37 cellular contexts compared by ENCODE assay signal in genomic region chr9:122426723-122427122, GRCh38. TPM values are rescaled to one million over a fixed set of nuclear protein-coding genes. Genes with fewer than 3 reads are reported as not detected.
"Had no signal": no experiment of that assay in that cellular context is flagged by ENCODE, and none has a peak within 500 bp of the region (broad histone marks: within the 10 kb centered on the region; RNA-seq: fewer than 3 reads in every experiment).

No MANE protein-coding gene starts in this region.

- H3K27ac ChIP-seq: adrenal gland, body of pancreas, brain microvascular endothelial cell, breast epithelium, VCaP had no signal

- ATAC-seq: activated CD8-positive, alpha-beta T cell treated with anti-CD3 and anti-CD28 coated beads for 36 hours; activated naive CD4-positive, alpha-beta T cell treated with anti-CD3 and anti-CD28 coated beads, Interleukin-2, amount 50 U/mL, for 72 hours; activated T-cell treated with anti-CD3 and anti-CD28 coated beads, Interleukin-2, amount 50 U/mL, for 4 hours; activated T-cell treated with anti-CD3 and anti-CD28 coated beads, Interleukin-2, amount 50 U/mL, for 72 hours; activated T-helper 17 cell treated with anti-CD3 and anti-CD28 coated beads, Interleukin-2, amount 50 U/mL, for 72 hours; body of pancreas had no signal

- H3K27me3 ChIP-seq: body of pancreas, brain microvascular endothelial cell, breast epithelium had no signal

- H3K4me1 ChIP-seq: adrenal gland, body of pancreas, breast epithelium had no signal

- H3K36me3 ChIP-seq: adrenal gland, brain microvascular endothelial cell, breast epithelium had no signal

- H3K4me3 ChIP-seq: adrenal gland, body of pancreas, breast epithelium had no signal

- DNase-seq: activated B cell treated with CpG ODN at 0.5 μM for 24 hours; activated CD4-positive, alpha-beta memory T cell treated with anti-CD3 and anti-CD28 coated beads for 36 hours; activated CD4-positive, alpha-beta T cell treated with anti-CD3 and anti-CD28 coated beads for 4 hours; activated CD4-positive, alpha-beta T cell treated with anti-CD3 and anti-CD28 coated beads, Interleukin-2, amount 10 ng/mL, durations not matched to agents 24 days and 14 days; activated CD4-positive, alpha-beta T cell treated with anti-CD3 and anti-CD28 coated beads, Interleukin-2, amount 50 U/mL, for 1 hour; activated CD4-positive, alpha-beta T cell treated with anti-CD3 and anti-CD28 coated beads, Interleukin-2, amount 50 U/mL, for 4 hours; activated CD4-positive, CD25-positive, alpha-beta regulatory T cell treated with anti-CD3 and anti-CD28 coated beads, Interleukin-2, amount 50 U/mL, for 72 hours; activated CD8-positive, alpha-beta memory T cell treated with anti-CD3 and anti-CD28 coated beads, Interleukin-2, amount 50 U/mL, for 4 hours; activated CD8-positive, alpha-beta T cell treated with anti-CD3 and anti-CD28 coated beads for 36 hours; activated effector memory CD4-positive, alpha-beta T cell treated with anti-CD3 and anti-CD28 coated beads, Interleukin-2, amount 50 U/mL, for 16 hours; activated gamma-delta T cell treated with Interleukin-2 at 50 U/mL for 16 hours; activated naive CD4-positive, alpha-beta T cell; activated naive CD4-positive, alpha-beta T cell treated with anti-CD3 and anti-CD28 coated beads for 36 hours; activated naive CD4-positive, alpha-beta T cell treated with anti-CD3 and anti-CD28 coated beads, Interleukin-2, amount 50 U/mL, for 16 hours; activated naive CD8-positive, alpha-beta T cell treated with anti-CD3 and anti-CD28 coated beads for 36 hours; activated T-cell treated with anti-CD3 and anti-CD28 coated beads for 4 hours; activated T-cell treated with anti-CD3 and anti-CD28 coated beads, Interleukin-2, amount 50 U/mL, for 1 hour; activated T-cell treated with anti-CD3 and anti-CD28 coated beads, Interleukin-2, amount 50 U/mL, for 4 hours; activated T-cell treated with anti-CD3 and anti-CD28 coated beads, Interleukin-2, amount 50 U/mL, for 72 hours; adrenal gland; amniotic stem cell; aorta; body of pancreas; brain microvascular endothelial cell; central memory CD4-positive, alpha-beta T cell; SW 1271; T-helper 1 cell; T-helper 2 cell; T-helper 9 cell had no signal

RNA-seq across cellular contexts. Expression of gene OR1J1, which starts 51.0 kb away (rescaled TPM):
- total RNA-seq: activated B cell treated with CpG ODN at 0.5 μM for 24 hours; activated CD4-positive, alpha-beta memory T cell treated with anti-CD3 and anti-CD28 coated beads for 36 hours; activated CD4-positive, alpha-beta T cell treated with anti-CD3 and anti-CD28 coated beads, Interleukin-2, amount 10 ng/mL, durations not matched to agents 24 days and 14 days; activated CD8-positive, alpha-beta memory T cell treated with anti-CD3 and anti-CD28 coated beads for 36 hours; activated CD8-positive, alpha-beta T cell treated with anti-CD3 and anti-CD28 coated beads for 36 hours; activated naive CD4-positive, alpha-beta T cell treated with anti-CD3 and anti-CD28 coated beads for 36 hours; activated naive CD4-positive, alpha-beta T cell treated with anti-CD3 and anti-CD28 coated beads, Interleukin-2, amount 50 U/mL, for 72 hours; activated naive CD8-positive, alpha-beta T cell treated with anti-CD3 and anti-CD28 coated beads for 36 hours; activated T-cell treated with anti-CD3 and anti-CD28 coated beads, Interleukin-2, amount 50 U/mL, for 4 hours; activated T-cell treated with anti-CD3 and anti-CD28 coated beads, Interleukin-2, amount 50 U/mL, for 72 hours; activated T-helper 1 cell treated with anti-CD3 and anti-CD28 coated beads, Interleukin-12 subunit alpha, Interleukin-12 subunit beta, Interleukin-2, Interleukin-4 antibody, amounts not matched to agents 30 ng/mL and 10 ng/mL and 1 ng/mL, durations not matched to agents 14 hours and 24 hours and 36 hours; activated T-helper 17 cell treated with anti-CD3 and anti-CD28 coated beads, Interleukin-2, amount 50 U/mL, for 72 hours; adrenal gland; aorta; astrocyte; body of pancreas; breast epithelium; cardiac septum had no signal
- polyA plus RNA-seq: adrenal gland, aorta had no signal

RNA-seq across cellular contexts. Expression of gene PTGS1, which starts 55.9 kb away (rescaled TPM):
- total RNA-seq: activated naive CD4-positive, alpha-beta T cell treated with anti-CD3 and anti-CD28 coated beads for 36 hours had no signal
